ENCODE assay signal across 8 cellular contexts in the genomic region with DNA sequence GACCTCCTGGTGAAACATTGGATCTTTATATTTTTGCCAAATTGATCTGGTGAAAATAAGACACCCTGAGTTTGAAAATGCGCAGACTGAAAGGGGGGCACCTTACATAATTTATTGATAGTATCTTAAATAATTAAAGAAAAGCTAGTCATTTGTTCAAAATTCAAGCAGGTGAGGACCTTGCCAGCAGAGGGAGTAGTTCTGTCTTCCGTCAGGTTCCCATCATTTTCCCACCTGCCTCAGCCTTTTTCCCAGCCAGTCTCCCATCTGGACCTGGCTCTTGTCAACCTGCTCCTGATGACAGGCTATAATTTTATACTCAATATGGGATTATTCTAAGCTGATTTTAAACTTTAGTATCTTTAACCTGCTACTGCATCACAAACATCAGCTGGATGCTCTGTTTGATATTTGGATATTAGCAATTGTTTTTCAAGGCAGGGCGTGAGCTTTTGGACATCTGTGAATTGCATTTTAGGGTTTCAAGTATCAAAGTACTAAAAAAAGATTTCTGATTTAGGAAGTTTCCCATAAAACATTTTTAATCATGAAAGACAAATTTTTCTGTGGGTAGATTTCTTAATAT.
A peak's percentile ranks its signal among the peaks of the same experiment; 100 is the strongest.
DNase-seq lines count a peak whose midpoint lies in the region; ATAC-seq and TF ChIP-seq lines count a peak whose summit lies in the region.

No MANE protein-coding gene starts in this region.

- H3K27me3 Mint-ChIP-seq in Calu3 (ENCODE audit: unreplicated experiment) = no peaks in the 10 kb centered on the region

- H3K4me3 ChIP-seq in Panc1 (ENCODE audit: low read depth in 2 of 2, low read length in 2 of 2) (no peak overlapping the region), ovary (no peak overlapping the region)

- H3K27ac ChIP-seq in Panc1 (ENCODE audit: low read length) (no peak overlapping the region), ovary (no peak overlapping the region)

- ATAC-seq in Panc1 (no peak; the same call in 1 of the 2 replicates), HG02610 (IDR thresholded peaks at IDR 0.05; ENCODE audit: unreplicated experiment) (no peak), HG03565 (IDR thresholded peaks at IDR 0.05; ENCODE audit: unreplicated experiment) (no peak), HG03432 (IDR thresholded peaks at IDR 0.05; ENCODE audit: unreplicated experiment) (no peak)

- no peak for TF ChIP-seq POLR2A in ovary (IDR thresholded peaks at IDR 0.05)

- H3K27me3 ChIP-seq in Panc1 (ENCODE audit: control insufficient read depth, insufficient read depth, low read length) (no peaks in the 10 kb centered on the region), ovary (no peaks in the 10 kb centered on the region)

- no peak overlapping the region for H3K27ac Mint-ChIP-seq in Calu3 (ENCODE audit: unreplicated experiment)

- no peaks in the 10 kb centered on the region for H3K4me1 ChIP-seq in Panc1 (ENCODE audit: control insufficient read depth, insufficient read depth, low read length)
- H3K4me1 ChIP-seq in ovary (ENCODE audit: insufficient read depth) = no peaks in the 10 kb centered on the region

- BruUV-seq in Calu3 (replicated peaks; lab: Mats Ljungman, UMichigan) (no TSS peak), Panc1 (replicated peaks; lab: Mats Ljungman, UMichigan) (no TSS peak)

- no peaks in the 10 kb centered on the region for H3K4me1 Mint-ChIP-seq in Calu3 (ENCODE audit: low read depth, unreplicated experiment)

- no peaks in the 10 kb centered on the region for H3K9me3 Mint-ChIP-seq in Calu3 (ENCODE audit: low read depth, unreplicated experiment)

- H3K36me3 ChIP-seq in Panc1 (ENCODE audit: control insufficient read depth, insufficient read depth, low read length) (no peaks in the 10 kb centered on the region), ovary (no peaks in the 10 kb centered on the region)

- WGBS in ovary, 3 donors = 90 to 97% (median 96%) methylated on average over 3 of the region's 3 CpGs

- peak; percentile 55 for DNase-seq in Calu3
- DNase-seq in HuH-7.5 (ENCODE audit: low spot score) = peak; percentile 3
- DNase-seq in Panc1 (ENCODE audit: low read depth, low spot score) = no peak
- peak; percentile 58 for DNase-seq in glomerular visceral epithelial cell (ENCODE audit: extremely low spot score)
- DNase-seq in ovary = no peak

- TF ChIP-seq EP300 in ovary (IDR thresholded peaks at IDR 0.05) = no peak

- no peak overlapping the region for H3K4me3 Mint-ChIP-seq in Calu3 (ENCODE audit: low read depth, unreplicated experiment)

- H3K9me3 ChIP-seq in Panc1 (ENCODE audit: control insufficient read depth, insufficient read depth, low read depth, low read length) (no peaks in the 10 kb centered on the region), ovary (no peaks in the 10 kb centered on the region)

- intact Hi-C loops in Calu3 (cut with micrococcal nuclease; ENCODE audit: unreplicated experiment) = loop anchor here (1.0 to 10.0 kb wide), 4 partner anchors 153 to 536 kb away; no protein-coding TSS in a partner anchor
- intact Hi-C loops in Panc1 (cut with micrococcal nuclease; ENCODE audit: unreplicated experiment) = loop anchor here (2.0 to 10.0 kb wide), 3 partner anchors 229 to 533 kb away; no protein-coding TSS in a partner anchor
- intact Hi-C loops in ovary (cut with DNase I) = no loop called here

- H3K36me3 Mint-ChIP-seq in Calu3 (ENCODE audit: insufficient read depth, unreplicated experiment) = no peaks in the 10 kb centered on the region

- in situ Hi-C loops in Panc1 (cut with HindIII; ENCODE audit: low pct_unique_long_range_greater_than_20kb, low sequenced_read_pairs) = no loop called here

- POLR2A ChIA-PET in Panc1 (lab: Charles Lee) = interaction anchor here (0.7 kb wide), 1 partner anchor 10 kb away, joined by 3 read pairs; no protein-coding TSS in a partner anchor

- TF ChIP-seq CTCF in Calu3 (IDR thresholded peaks at IDR 0.05; ENCODE audit: unreplicated experiment) (peak; percentile 56), Panc1 (IDR thresholded peaks at IDR 0.05) (peak; percentile 84), ovary (IDR thresholded peaks at IDR 0.05) (no peak)

- CTCF ChIA-PET in Calu3 (lab: Charles Lee) (interaction anchor here (0.8 to 1.9 kb wide), 5 partner anchors 119 to 535 kb away, joined by 3 to 6 read pairs (median 3); no protein-coding TSS in a partner anchor), Panc1 (lab: Charles Lee) (interaction anchor here (1.0 kb wide), 1 partner anchor 228 kb away, joined by 8 read pairs; no protein-coding TSS in a partner anchor)

Comparison
In these comparisons a context has a peak if more than half of its experiments do, and no peak if none do; other contexts are left out.
1. DNase-seq: peak in Calu3 (single experiment), HuH-7.5 (single experiment) and glomerular visceral epithelial cell (single experiment); none in Panc1 (single experiment) and ovary (0 of 5).
2. CTCF ChIP-seq: peak in Calu3 (single experiment) and Panc1 (single experiment); none in ovary (0 of 3).
3. intact Hi-C loops: an anchor here in Calu3 (1.0 to 10.0 kb wide) and Panc1 (2.0 to 10.0 kb wide); none called in ovary.